11 cellular contexts compared by ENCODE assay signal in genomic region chr9:127844821-127845359, GRCh38. TPM values are rescaled to one million over a fixed set of nuclear protein-coding genes. Genes with fewer than 3 reads are reported as not detected.
DNase-seq lines count a peak whose midpoint lies in the region; ATAC-seq and TF ChIP-seq lines count a peak whose summit lies in the region.
"Had no signal": no experiment of that assay in that cellular context is flagged by ENCODE, and none has a peak within 500 bp of the region (broad histone marks: within the 10 kb centered on the region; RNA-seq: fewer than 3 reads in every experiment).

No MANE protein-coding gene starts in this region.

- ATAC-seq in HG03469 (IDR thresholded peaks at IDR 0.05; ENCODE audit: unreplicated experiment) (no peak), GM21360 (IDR thresholded peaks at IDR 0.05; ENCODE audit: unreplicated experiment) (no peak)
- ATAC-seq in stimulated activated naive CD8-positive, alpha-beta T cell treated with anti-CD3 and anti-CD28 coated beads, Interleukin-15, Interleukin-2, amounts not matched to agents 100 U/mL and 50 U/mL, for 24 hours = no peak
- ATAC-seq: activated naive CD4-positive, alpha-beta T cell treated with anti-CD3 and anti-CD28 coated beads, Interleukin-2, amount 50 U/mL, for 72 hours had no signal

- H3K27me3 ChIP-seq in rectal smooth muscle tissue (ENCODE audit: control insufficient read depth, insufficient read depth, low read length) = no peaks in the 10 kb centered on the region

- H3K27ac Mint-ChIP-seq in chondrocyte (ENCODE audit: unreplicated experiment) = peak overlapping the region; percentile 93

- H3K36me3 ChIP-seq in rectal smooth muscle tissue (ENCODE audit: control insufficient read depth, insufficient read depth, low read length) = no peaks in the 10 kb centered on the region

- no peak overlapping the region for H3K4me3 ChIP-seq in rectal smooth muscle tissue (ENCODE audit: low read length)

- no peak overlapping the region for H3K9ac ChIP-seq in rectal smooth muscle tissue (ENCODE audit: low read length)

- DNase-seq in Daoy (ENCODE audit: low read depth) = peak; percentile 52
- DNase-seq in chondrocyte (ENCODE audit: low spot score) = no peak
- DNase-seq in iPS-NIHi11 (ENCODE audit: low spot score) = peak; percentile 60
- DNase-seq in stimulated activated naive CD8-positive, alpha-beta T cell treated with anti-CD3 and anti-CD28 coated beads, Interleukin-15, Interleukin-2, amounts not matched to agents 100 U/mL and 50 U/mL, for 24 hours = no peak
- no peak for DNase-seq in NCI-H1930 (lab: John Stamatoyannopoulos, UW)
- DNase-seq: activated CD4-positive, alpha-beta T cell treated with anti-CD3 and anti-CD28 coated beads for 48 hours; NCI-H345 had no signal

- H3K27ac ChIP-seq in rectal smooth muscle tissue (ENCODE audit: low read depth, low read length) = peak overlapping the region; percentile 36

- H3K36me3 Mint-ChIP-seq in chondrocyte (ENCODE audit: low read depth) = peaks cover 9% of the 10 kb centered on the region

- H3K4me1 ChIP-seq in rectal smooth muscle tissue (ENCODE audit: control insufficient read depth, insufficient read depth, low read length) = no peaks in the 10 kb centered on the region

- no peaks in the 10 kb centered on the region for H3K27me3 Mint-ChIP-seq in chondrocyte (ENCODE audit: low read depth)

- H3K4me1 Mint-ChIP-seq in chondrocyte (ENCODE audit: low read depth) = peaks cover 38% of the 10 kb centered on the region

- no peak for TF ChIP-seq CTCF in chondrocyte (IDR thresholded peaks at IDR 0.05)

- H3K4me3 Mint-ChIP-seq in chondrocyte (ENCODE audit: unreplicated experiment) = peak overlapping the region; percentile 44

- peaks cover 6% of the 10 kb centered on the region for H3K9me3 Mint-ChIP-seq in chondrocyte (ENCODE audit: low read depth)

RNA-seq across cellular contexts. Expression of gene ENG, which starts 9.6 kb away (rescaled TPM):
- total RNA-seq in Daoy (2014; rRNA removed; shearing (Covaris generic)) = 2.6 and 4.1 TPM in 2 replicates
- total RNA-seq in chondrocyte = 81.3 to 101 TPM (median 89.5 TPM) in 3 replicates

RNA-seq across cellular contexts. Expression of gene AK1, which starts 32.6 kb away (rescaled TPM):
- 37.5 and 73.4 TPM in 2 replicates for total RNA-seq in Daoy (2014; rRNA removed; shearing (Covaris generic))
- 75.3 to 83.8 TPM (median 77.2 TPM) in 3 replicates for total RNA-seq in chondrocyte

RNA-seq across cellular contexts. Expression of gene FPGS, which starts 42.2 kb away (rescaled TPM):
- total RNA-seq in Daoy (2014; rRNA removed; shearing (Covaris generic)) = 117 and 120 TPM in 2 replicates
- total RNA-seq in chondrocyte = 50.8 to 52.8 TPM (median 50.8 TPM) in 3 replicates

RNA-seq across cellular contexts. Expression of gene ST6GALNAC6, which starts 54.5 kb away (rescaled TPM):
- total RNA-seq in Daoy (2014; rRNA removed; shearing (Covaris generic)) = 11.3 and 12.7 TPM in 2 replicates
- total RNA-seq in chondrocyte = 45.5 to 54.3 TPM (median 47.5 TPM) in 3 replicates

RNA-seq across cellular contexts. Expression of gene CDK9, which starts 59.1 kb away (rescaled TPM):
- total RNA-seq in Daoy (2014; rRNA removed; shearing (Covaris generic)) = 47.7 and 56.1 TPM in 2 replicates
- 54.9 to 67.6 TPM (median 60.3 TPM) in 3 replicates for total RNA-seq in chondrocyte

Comparison
In these comparisons a context has a peak if more than half of its experiments do, and no peak if none do; other contexts are left out.
1. DNase-seq: peak in Daoy (single experiment) and iPS-NIHi11 (single experiment); none in chondrocyte (single experiment), stimulated activated naive CD8-positive, alpha-beta T cell treated with anti-CD3 and anti-CD28 coated beads, Interleukin-15, Interleukin-2, amounts not matched to agents 100 U/mL and 50 U/mL, for 24 hours (single experiment) and NCI-H1930 (0 of 2).
2. RNA of gene ENG, which starts 9.6 kb away (total RNA-seq): 81.3 to 101 TPM in chondrocyte; 2.6 to 4.1 TPM in Daoy; every median in the first group is over 10 times any median in the second.